In the genomic region with DNA sequence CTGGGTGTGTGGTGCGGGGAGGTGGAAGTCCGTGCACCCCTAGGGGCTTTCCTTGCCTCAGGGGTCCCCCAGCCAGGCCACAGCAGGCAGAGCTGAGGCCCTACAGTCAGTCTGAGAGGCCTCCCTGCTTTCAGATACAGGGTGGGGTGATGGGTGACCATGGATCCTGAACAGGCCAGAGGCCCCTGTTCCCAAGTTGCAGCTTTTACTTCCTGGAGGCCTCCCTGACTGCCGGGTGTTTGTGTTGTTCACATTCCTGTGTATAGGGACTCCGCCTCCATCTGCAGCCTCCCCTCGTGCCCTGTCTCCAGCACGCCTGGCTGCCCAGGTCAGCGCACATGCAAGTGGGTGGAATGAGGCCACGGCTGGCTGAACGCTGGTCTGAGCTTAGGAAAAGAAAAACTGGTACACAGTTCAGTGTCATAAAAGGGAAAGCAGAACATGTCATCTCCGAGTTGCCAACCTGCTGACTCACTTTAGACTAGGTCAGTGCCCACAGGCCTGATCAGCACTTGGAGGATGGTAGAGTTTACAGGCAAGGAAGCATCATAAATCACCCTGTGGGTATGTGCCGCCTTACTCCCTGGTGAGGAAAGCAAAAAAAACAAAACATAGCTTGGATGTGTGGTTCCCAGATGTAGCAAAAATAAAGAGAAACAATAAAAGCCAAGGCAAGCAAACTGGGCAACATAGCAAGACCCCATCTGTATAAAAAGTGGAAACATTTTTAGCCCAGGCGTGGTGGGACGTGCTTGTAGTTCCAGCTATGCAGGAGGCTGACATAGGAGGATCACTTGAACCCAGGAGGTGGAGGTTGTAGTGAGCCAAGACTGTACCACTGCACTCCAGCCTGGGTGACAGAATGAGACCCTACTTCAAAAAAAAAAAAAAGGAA, we compare ENCODE assay signal across 1 cellular context.
TF ChIP-seq lines count a peak whose summit lies in the region.

No MANE protein-coding gene starts in this region.

TF ChIP-seq in HepG2, 621 proteins besides CTCF, POLR2A, EP300 and RAD21 (continued from another document and continues in another):
- TF ChIP-seq, protein P1, sequence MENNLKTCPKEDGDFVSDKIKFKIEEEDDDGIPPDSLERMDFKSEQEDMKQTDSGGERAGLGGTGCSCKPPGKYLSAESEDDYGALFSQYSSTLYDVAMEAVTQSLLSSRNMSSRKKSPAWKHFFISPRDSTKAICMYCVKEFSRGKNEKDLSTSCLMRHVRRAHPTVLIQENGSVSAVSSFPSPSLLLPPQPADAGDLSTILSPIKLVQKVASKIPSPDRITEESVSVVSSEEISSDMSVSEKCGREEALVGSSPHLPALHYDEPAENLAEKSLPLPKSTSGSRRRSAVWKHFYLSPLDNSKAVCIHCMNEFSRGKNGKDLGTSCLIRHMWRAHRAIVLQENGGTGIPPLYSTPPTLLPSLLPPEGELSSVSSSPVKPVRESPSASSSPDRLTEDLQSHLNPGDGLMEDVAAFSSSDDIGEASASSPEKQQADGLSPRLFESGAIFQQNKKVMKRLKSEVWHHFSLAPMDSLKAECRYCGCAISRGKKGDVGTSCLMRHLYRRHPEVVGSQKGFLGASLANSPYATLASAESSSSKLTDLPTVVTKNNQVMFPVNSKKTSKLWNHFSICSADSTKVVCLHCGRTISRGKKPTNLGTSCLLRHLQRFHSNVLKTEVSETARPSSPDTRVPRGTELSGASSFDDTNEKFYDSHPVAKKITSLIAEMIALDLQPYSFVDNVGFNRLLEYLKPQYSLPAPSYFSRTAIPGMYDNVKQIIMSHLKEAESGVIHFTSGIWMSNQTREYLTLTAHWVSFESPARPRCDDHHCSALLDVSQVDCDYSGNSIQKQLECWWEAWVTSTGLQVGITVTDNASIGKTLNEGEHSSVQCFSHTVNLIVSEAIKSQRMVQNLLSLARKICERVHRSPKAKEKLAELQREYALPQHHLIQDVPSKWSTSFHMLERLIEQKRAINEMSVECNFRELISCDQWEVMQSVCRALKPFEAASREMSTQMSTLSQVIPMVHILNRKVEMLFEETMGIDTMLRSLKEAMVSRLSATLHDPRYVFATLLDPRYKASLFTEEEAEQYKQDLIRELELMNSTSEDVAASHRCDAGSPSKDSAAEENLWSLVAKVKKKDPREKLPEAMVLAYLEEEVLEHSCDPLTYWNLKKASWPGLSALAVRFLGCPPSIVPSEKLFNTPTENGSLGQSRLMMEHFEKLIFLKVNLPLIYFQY (CRISPR knock-in tag; IDR thresholded peaks at IDR 0.05; ENCODE audit: borderline replicate concordance): no peak; the same call in 1 of the 2 replicates
- TF ChIP-seq IKZF1 (IDR thresholded peaks at IDR 0.05) (no peak), SIN3A (IDR thresholded peaks at IDR 0.05; ENCODE audit: borderline replicate concordance, low read depth, low read length) (peak; percentile 80; the same call in 1 of the 2 replicates), ZNF263 (CRISPR knock-in tag; IDR thresholded peaks at IDR 0.05) (peak; percentile 67), SAFB2 (CRISPR knock-in tag; IDR thresholded peaks at IDR 0.05; ENCODE audit: borderline replicate concordance, low read depth) (no peak), ZNF550 (CRISPR knock-in tag; IDR thresholded peaks at IDR 0.05; ENCODE audit: borderline replicate concordance) (no peak), DZIP1 (CRISPR knock-in tag; IDR thresholded peaks at IDR 0.05) (no peak), EEA1 (CRISPR knock-in tag; IDR thresholded peaks at IDR 0.05; ENCODE audit: borderline replicate concordance) (no peak), ZKSCAN5 (CRISPR knock-in tag; IDR thresholded peaks at IDR 0.05) (0 out of 2 replicates have a peak, but pooled peaks have one; percentile 35), HDAC6 (IDR thresholded peaks at IDR 0.05; ENCODE audit: low read depth, low read length) (no peak), KDM1A (CRISPR knock-in tag; IDR thresholded peaks at IDR 0.05) (peak; percentile 53; the same call in 1 of the 2 replicates), FOXO4 (CRISPR knock-in tag; conservative IDR thresholded peaks at IDR 0.05) (no peak), ZSCAN22 (CRISPR knock-in tag; IDR thresholded peaks at IDR 0.05) (peak; percentile 20; the same call in 1 of the 2 replicates), KMT2A (CRISPR knock-in tag; IDR thresholded peaks at IDR 0.05) (no peak), ZNF607 (CRISPR knock-in tag; IDR thresholded peaks at IDR 0.05; ENCODE audit: borderline replicate concordance) (peak; percentile 56; the same call in 1 of the 2 replicates), ZNF83 (CRISPR knock-in tag; IDR thresholded peaks at IDR 0.05; ENCODE audit: borderline replicate concordance) (no peak), KLF9 (CRISPR knock-in tag; IDR thresholded peaks at IDR 0.05; ENCODE audit: low read depth) (0 out of 2 replicates have a peak, but pooled peaks have one; percentile 26), ZEB1 (IDR thresholded peaks at IDR 0.05; ENCODE audit: insufficient replicate concordance, low read depth) (no peak), ZNF891 (CRISPR knock-in tag; IDR thresholded peaks at IDR 0.05) (no peak), ZMYM3 (CRISPR knock-in tag; IDR thresholded peaks at IDR 0.05) (peak; percentile 87), RFXAP (CRISPR knock-in tag; IDR thresholded peaks at IDR 0.05; ENCODE audit: borderline replicate concordance) (peak; percentile 68; the same call in 1 of the 2 replicates), ZNF121 (CRISPR knock-in tag; IDR thresholded peaks at IDR 0.05) (peak; percentile 99), YEATS4 (CRISPR knock-in tag; IDR thresholded peaks at IDR 0.05; ENCODE audit: borderline replicate concordance) (no peak; the same call in 1 of the 2 replicates), ZFP1 (CRISPR knock-in tag; IDR thresholded peaks at IDR 0.05) (no peak), MAFK (conservative IDR thresholded peaks at IDR 0.05 in 1 of 2, IDR thresholded peaks at IDR 0.05 in 1 of 2; ENCODE audit: low read length in 2 of 2) (no peak), CBX1 (IDR thresholded peaks at IDR 0.05; ENCODE audit: low read depth) (peak; percentile 18), ZNF629 (CRISPR knock-in tag; conservative IDR thresholded peaks at IDR 0.05) (no peak; the same call in 1 of the 2 replicates), ZNF34 (CRISPR knock-in tag; IDR thresholded peaks at IDR 0.05; ENCODE audit: borderline replicate concordance) (no peak; the same call in 1 of the 2 replicates), ZNF530 (CRISPR knock-in tag; IDR thresholded peaks at IDR 0.05; ENCODE audit: low read depth) (no peak), PHB2 (IDR thresholded peaks at IDR 0.05; ENCODE audit: partially characterized antibody) (no peak), ZSCAN12 (CRISPR knock-in tag; IDR thresholded peaks at IDR 0.05) (no peak), NCOA2 (CRISPR knock-in tag; IDR thresholded peaks at IDR 0.05) (peak; percentile 84), ZNF772 (CRISPR knock-in tag; IDR thresholded peaks at IDR 0.05) (peak; percentile 86), SRSF9 (IDR thresholded peaks at IDR 0.05; ENCODE audit: borderline replicate concordance, insufficient read depth, low read depth, low read length, poor library complexity, severe bottlenecking) (no peak), CHCHD3 (CRISPR knock-in tag; IDR thresholded peaks at IDR 0.05) (no peak), ELF4 (CRISPR knock-in tag; IDR thresholded peaks at IDR 0.05; ENCODE audit: borderline replicate concordance) (no peak; the same call in 1 of the 2 replicates), NFIC (IDR thresholded peaks at IDR 0.05; ENCODE audit: low read length) (no peak), MXI1 (IDR thresholded peaks at IDR 0.05; ENCODE audit: borderline replicate concordance, low read depth, low read length) (peak; percentile 74; the same call in 1 of the 3 replicates), BCLAF1 (IDR thresholded peaks at IDR 0.05) (no peak), SNAPC5 (CRISPR knock-in tag; IDR thresholded peaks at IDR 0.05; ENCODE audit: borderline replicate concordance) (0 out of 2 replicates have a peak, but pooled peaks have one; percentile 60), ZBTB7A (CRISPR knock-in tag; IDR thresholded peaks at IDR 0.05) (0 out of 2 replicates have a peak, but pooled peaks have one; percentile 56)
- TF ChIP-seq, protein P2, sequence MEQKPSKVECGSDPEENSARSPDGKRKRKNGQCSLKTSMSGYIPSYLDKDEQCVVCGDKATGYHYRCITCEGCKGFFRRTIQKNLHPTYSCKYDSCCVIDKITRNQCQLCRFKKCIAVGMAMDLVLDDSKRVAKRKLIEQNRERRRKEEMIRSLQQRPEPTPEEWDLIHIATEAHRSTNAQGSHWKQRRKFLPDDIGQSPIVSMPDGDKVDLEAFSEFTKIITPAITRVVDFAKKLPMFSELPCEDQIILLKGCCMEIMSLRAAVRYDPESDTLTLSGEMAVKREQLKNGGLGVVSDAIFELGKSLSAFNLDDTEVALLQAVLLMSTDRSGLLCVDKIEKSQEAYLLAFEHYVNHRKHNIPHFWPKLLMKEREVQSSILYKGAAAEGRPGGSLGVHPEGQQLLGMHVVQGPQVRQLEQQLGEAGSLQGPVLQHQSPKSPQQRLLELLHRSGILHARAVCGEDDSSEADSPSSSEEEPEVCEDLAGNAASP (CRISPR knock-in tag; IDR thresholded peaks at IDR 0.05; ENCODE audit: borderline replicate concordance): peak; percentile 89; the same call in 1 of the 2 replicates
- TF ChIP-seq, protein P3, sequence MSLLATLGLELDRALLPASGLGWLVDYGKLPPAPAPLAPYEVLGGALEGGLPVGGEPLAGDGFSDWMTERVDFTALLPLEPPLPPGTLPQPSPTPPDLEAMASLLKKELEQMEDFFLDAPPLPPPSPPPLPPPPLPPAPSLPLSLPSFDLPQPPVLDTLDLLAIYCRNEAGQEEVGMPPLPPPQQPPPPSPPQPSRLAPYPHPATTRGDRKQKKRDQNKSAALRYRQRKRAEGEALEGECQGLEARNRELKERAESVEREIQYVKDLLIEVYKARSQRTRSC (CRISPR knock-in tag; IDR thresholded peaks at IDR 0.05; ENCODE audit: low read depth): no peak
- TF ChIP-seq, protein P4, sequence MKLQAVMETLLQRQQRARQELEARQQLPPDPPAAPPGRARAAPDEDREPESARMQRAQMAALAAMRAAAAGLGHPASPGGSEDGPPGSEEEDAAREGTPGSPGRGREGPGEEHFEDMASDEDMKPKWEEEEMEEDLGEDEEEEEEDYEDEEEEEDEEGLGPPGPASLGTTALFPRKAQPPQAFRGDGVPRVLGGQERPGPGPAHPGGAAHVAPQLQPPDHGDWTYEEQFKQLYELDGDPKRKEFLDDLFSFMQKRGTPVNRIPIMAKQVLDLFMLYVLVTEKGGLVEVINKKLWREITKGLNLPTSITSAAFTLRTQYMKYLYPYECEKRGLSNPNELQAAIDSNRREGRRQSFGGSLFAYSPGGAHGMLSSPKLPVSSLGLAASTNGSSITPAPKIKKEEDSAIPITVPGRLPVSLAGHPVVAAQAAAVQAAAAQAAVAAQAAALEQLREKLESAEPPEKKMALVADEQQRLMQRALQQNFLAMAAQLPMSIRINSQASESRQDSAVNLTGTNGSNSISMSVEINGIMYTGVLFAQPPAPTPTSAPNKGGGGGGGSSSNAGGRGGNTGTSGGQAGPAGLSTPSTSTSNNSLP (IDR thresholded peaks at IDR 0.05; ENCODE audit: low read depth, low read length): 0 out of 2 replicates have a peak, but pooled peaks have one; percentile 13
